In the genomic region with DNA sequence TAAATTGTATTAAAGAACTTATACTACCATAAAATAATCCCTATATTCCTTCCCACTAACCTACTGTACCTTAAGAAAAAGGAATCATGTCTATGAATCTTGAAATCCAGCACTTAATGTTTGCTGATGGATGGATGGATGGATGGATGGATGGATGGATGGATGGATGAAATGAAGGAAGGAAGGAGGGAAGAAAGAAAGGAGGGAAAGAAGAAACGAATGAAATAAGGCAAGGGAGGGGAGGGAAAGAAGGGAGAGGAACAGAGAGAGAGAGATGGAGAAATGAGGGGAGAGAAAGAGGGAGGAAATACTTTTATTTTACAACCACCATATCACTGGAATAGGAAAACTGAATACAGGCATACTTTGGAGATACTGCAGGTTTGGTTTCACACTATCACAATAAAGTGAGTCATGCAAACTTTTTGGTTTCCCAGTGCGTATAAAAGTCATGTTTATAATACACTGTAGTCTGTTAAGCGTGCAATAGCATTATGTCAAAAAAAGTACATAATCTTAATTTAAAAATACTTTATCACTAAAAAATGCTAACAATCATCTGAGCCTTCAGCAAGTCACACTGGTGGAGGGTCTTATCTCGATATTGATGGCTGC, we compare ENCODE assay signal across 2 cellular contexts.
A peak's percentile ranks its signal among the peaks of the same experiment; 100 is the strongest.
TF ChIP-seq lines count a peak whose summit lies in the region.

No MANE protein-coding gene starts in this region.

TF ChIP-seq in HepG2, 621 proteins besides CTCF, POLR2A, EP300 and RAD21 (continued from another document):
- TF ChIP-seq HNRNPL (IDR thresholded peaks at IDR 0.05; ENCODE audit: low read depth, low read length), result no peak

TF ChIP-seq in HEK293, 187 proteins besides CTCF, POLR2A, EP300 and RAD21:
- TF ChIP-seq ZNF366 (tag by site-specific recombination; conservative IDR thresholded peaks at IDR 0.05) (peak; percentile 93), PRDM1 (tag by site-specific recombination; IDR thresholded peaks at IDR 0.05) (peak; percentile 23; the same call in 1 of the 2 replicates), ZNF132 (tag by site-specific recombination; IDR thresholded peaks at IDR 0.05; ENCODE audit: borderline replicate concordance) (no peak)
